8 cellular contexts compared by ENCODE assay signal in genomic region chr10:104809288-104810090, GRCh38.
DNase-seq lines count a peak whose midpoint lies in the region; ATAC-seq and TF ChIP-seq lines count a peak whose summit lies in the region.

No MANE protein-coding gene starts in this region.

- intact Hi-C loops in left lung (cut with DNase I) (no loop called here), sigmoid colon (cut with DNase I) (no loop called here)

- H3K27me3 ChIP-seq in HUES48 (ENCODE audit: control insufficient read depth, insufficient read depth, low read length) (no peaks in the 10 kb centered on the region), left lung (no peaks in the 10 kb centered on the region), sigmoid colon (no peaks in the 10 kb centered on the region)

- H3K9me3 ChIP-seq in HUES48 (ENCODE audit: control insufficient read depth, insufficient read depth, low read length): no peaks in the 10 kb centered on the region
- no peaks in the 10 kb centered on the region for H3K9me3 ChIP-seq in left lung
- no peaks in the 10 kb centered on the region for H3K9me3 ChIP-seq in sigmoid colon

- no peak overlapping the region for H3K4me3 ChIP-seq in HUES48 (ENCODE audit: low read depth, low read length)
- H3K4me3 ChIP-seq in epithelial cell of esophagus (ENCODE audit: low read length): no peak overlapping the region
- no peak overlapping the region for H3K4me3 ChIP-seq in left lung
- no peak overlapping the region for H3K4me3 ChIP-seq in sigmoid colon

- H3K9ac ChIP-seq in HUES48 (ENCODE audit: low read depth, low read length): no peak overlapping the region

- peak; percentile 15 for DNase-seq in ELF-1 (ENCODE audit: low read depth, low spot score)
- peak; percentile 67 for DNase-seq in epithelial cell of esophagus (ENCODE audit: low read depth)
- no peak for DNase-seq in left lung
- DNase-seq in sigmoid colon: no peak
- DNase-seq in NCI-H1694 treated with DMSO at 0.1 percent for 48 hours (lab: John Stamatoyannopoulos, UW): no peak
- DNase-seq in putamen (ENCODE audit: low spot score): no peak

- TF ChIP-seq EP300 in sigmoid colon (IDR thresholded peaks at IDR 0.05): no peak

- TF ChIP-seq POLR2A in sigmoid colon (IDR thresholded peaks at IDR 0.05): no peak

- H3K4me1 ChIP-seq in HUES48 (ENCODE audit: control insufficient read depth, insufficient read depth, low read length) (peaks cover 4% of the 10 kb centered on the region; the same call in 1 of the 2 replicates), left lung (no peaks in the 10 kb centered on the region), sigmoid colon (no peaks in the 10 kb centered on the region)

- 49 to 65% methylated on average over 6 of the region's 6 CpGs for WGBS in sigmoid colon, 2 donors

- H3K36me3 ChIP-seq in HUES48 (ENCODE audit: control insufficient read depth, insufficient read depth, low read length) (no peaks in the 10 kb centered on the region), left lung (no peaks in the 10 kb centered on the region), sigmoid colon (no peaks in the 10 kb centered on the region)

- peak overlapping the region; percentile 70 for H3K27ac ChIP-seq in HUES48 (ENCODE audit: low read depth, low read length)
- no peak overlapping the region for H3K27ac ChIP-seq in left lung
- H3K27ac ChIP-seq in sigmoid colon: no peak overlapping the region

- ATAC-seq in GM21786 (IDR thresholded peaks at IDR 0.05; ENCODE audit: unreplicated experiment) (peak; percentile 71), left lung (no peak)

- TF ChIP-seq CTCF in epithelial cell of esophagus (IDR thresholded peaks at IDR 0.05; ENCODE audit: insufficient read depth, low read depth, low read length, missing control alignments): no peak
- no peak for TF ChIP-seq CTCF in left lung (IDR thresholded peaks at IDR 0.05)
- TF ChIP-seq CTCF in sigmoid colon (IDR thresholded peaks at IDR 0.05): no peak

Comparison
In these comparisons a context has a peak if more than half of its experiments do, and no peak if none do; other contexts are left out.
1. DNase-seq: peak in ELF-1 (single experiment) and epithelial cell of esophagus (single experiment); none in left lung (0 of 2), sigmoid colon (single experiment), NCI-H1694 treated with DMSO at 0.1 percent for 48 hours (single experiment) and putamen (single experiment).